In genomic region chr1:74731399-74732052, GRCh38 we compare ENCODE assay signal across 8 cellular contexts. TPM values are rescaled to one million over a fixed set of nuclear protein-coding genes. Genes with fewer than 3 reads are reported as not detected.
DNase-seq lines count a peak whose midpoint lies in the region; ATAC-seq and TF ChIP-seq lines count a peak whose summit lies in the region.

No MANE protein-coding gene starts in this region.

- POLR2A ChIA-PET in SK-N-SH (lab: Yijun Ruan, JAX), result no interaction called here

- no peaks in the 10 kb centered on the region for H4K20me1 ChIP-seq in SK-N-SH (ENCODE audit: insufficient read depth)

- peaks cover 19 to 56% (median 40%) of the 10 kb centered on the region in 3 donors for H3K4me1 Mint-ChIP-seq in naive B cell

- peaks cover 12 to 24% of the 10 kb centered on the region in 2 experiments for H3K4me1 ChIP-seq in SK-N-SH (ENCODE audit: control insufficient read depth in 1 of 2, insufficient read depth in 2 of 2, low read depth in 1 of 2, low read length in 1 of 2)

- no peaks in the 10 kb centered on the region for H3K27me3 ChIP-seq in SK-N-SH (ENCODE audit: insufficient read depth)

- ATAC-seq in SK-N-SH treated with all-trans-retinoic acid at 6 μM for 48 hours, result no peak
- ATAC-seq in HG03108 (IDR thresholded peaks at IDR 0.05; ENCODE audit: unreplicated experiment), result peak; percentile 28
- no peak for ATAC-seq in naive B cell (ENCODE audit: low read depth in 2 of 2)
- ATAC-seq in GM21717 (IDR thresholded peaks at IDR 0.05; ENCODE audit: unreplicated experiment), result no peak

- H3K4me3 ChIP-seq in SK-N-SH (ENCODE audit: low read depth in 2 of 2, low read length in 1 of 2), result peak overlapping the region; percentile 47 to 95

- no peak for TF ChIP-seq RAD21 in SK-N-SH (IDR thresholded peaks at IDR 0.05; ENCODE audit: low read length)

- no peak for TF ChIP-seq CTCF in SK-N-SH (IDR thresholded peaks at IDR 0.05)

- TF ChIP-seq EP300 in SK-N-SH (IDR thresholded peaks at IDR 0.05; ENCODE audit: borderline replicate concordance in 1 of 2, low read depth in 1 of 2, low read length in 1 of 2), result peak in 1 of 2 experiments; percentile 32; a peak in 1 of 4 replicates

- 0 out of 2 replicates have a peak overlapping the region, but pooled peaks have one; percentile 10 for H3K9ac ChIP-seq in SK-N-SH

- H3K27me3 Mint-ChIP-seq in naive B cell, result no peaks in the 10 kb centered on the region

- no peaks in the 10 kb centered on the region for H3K9me3 ChIP-seq in SK-N-SH

- CTCF ChIA-PET in SK-N-SH (lab: Yijun Ruan, JAX), result interaction anchor here (0.9 to 1.3 kb wide), 3 partner anchors 17 to 262 kb away, joined by 3 read pairs; partner anchors contain the start of gene LRRC53

- no peak for DNase-seq in SK-N-SH
- DNase-seq in amniotic epithelial cell (ENCODE audit: low read depth), result peak; percentile 26
- DNase-seq in naive B cell, result no peak
- DNase-seq in NCI-H1105 treated with DMSO at 0.1 percent for 48 hours (lab: John Stamatoyannopoulos, UW), result no peak
- DNase-seq in activated effector memory CD4-positive, alpha-beta T cell treated with Interleukin-2 at 50 U/mL for 16 hours, result no peak

- H3K36me3 Mint-ChIP-seq in naive B cell, result peaks cover 9 to 10% of the 10 kb centered on the region in 2 donors

- peaks cover 6 to 14% of the 10 kb centered on the region in 2 experiments for H3K36me3 ChIP-seq in SK-N-SH (replicated peaks in 1 of 2; ENCODE audit: control insufficient read depth in 1 of 2, insufficient read depth in 2 of 2, low read length in 1 of 2)

- peak overlapping the region; percentile 4 to 94 (median 44) for H3K4me3 Mint-ChIP-seq in naive B cell

- peak overlapping the region; percentile 73 for H3K4me2 ChIP-seq in SK-N-SH

- 52% methylated on average over 11 of the region's 11 CpGs for WGBS in SK-N-SH (ENCODE audit: low lambda C conversion rate)

- H3K27ac ChIP-seq in SK-N-SH (ENCODE audit: low read depth in 2 of 2, low read length in 1 of 2), result peak overlapping the region; percentile 19 to 61; a peak in 3 of 4 replicates

- no peaks in the 10 kb centered on the region for H3K9me2 ChIP-seq in SK-N-SH

- peaks cover 0 to 7% (median 4%) of the 10 kb centered on the region in 7 donors for H3K9me3 Mint-ChIP-seq in naive B cell

- H3F3A ChIP-seq in SK-N-SH (replicated peaks; ENCODE audit: insufficient read depth), result peaks cover 20% of the 10 kb centered on the region

- peaks cover 48% of the 10 kb centered on the region for H3K79me2 ChIP-seq in SK-N-SH (ENCODE audit: insufficient read depth)

- H2AFZ ChIP-seq in SK-N-SH (ENCODE audit: low read depth), result no peak overlapping the region

- peak overlapping the region; percentile 32 to 93 (median 78) for H3K27ac Mint-ChIP-seq in naive B cell

TF ChIP-seq in SK-N-SH, 30 proteins besides CTCF, POLR2A, EP300 and RAD21:
- TF ChIP-seq FOSL2 (IDR thresholded peaks at IDR 0.05; ENCODE audit: borderline replicate concordance, low read depth) (peak; percentile 8; the same call in 1 of the 2 replicates), MEF2A (IDR thresholded peaks at IDR 0.05; ENCODE audit: borderline replicate concordance, low read depth) (0 out of 2 replicates have a peak, but pooled peaks have one; percentile 34), EZH2phosphoT487 (IDR thresholded peaks at IDR 0.05; ENCODE audit: borderline replicate concordance, low read depth) (no peak), TCF12 (IDR thresholded peaks at IDR 0.05) (peak; percentile 56), RXRA (IDR thresholded peaks at IDR 0.05; ENCODE audit: borderline replicate concordance, low read depth) (no peak), GABPA (IDR thresholded peaks at IDR 0.05; ENCODE audit: low read depth) (no peak), GATA2 (CRISPR knock-in tag; IDR thresholded peaks at IDR 0.05) (no peak), TEAD4 (IDR thresholded peaks at IDR 0.05; ENCODE audit: borderline replicate concordance, insufficient read depth) (no peak), NFIC (IDR thresholded peaks at IDR 0.05; ENCODE audit: borderline replicate concordance) (peak; percentile 32; the same call in 1 of the 2 replicates), JUND (IDR thresholded peaks at IDR 0.05) (peak; percentile 50)
TF ChIP-seq in SK-N-SH: peak in this region for 5.

TF ChIP-seq in SK-N-SH treated with all-trans-retinoic acid at 6 μM for 48 hours, 23 proteins besides CTCF, POLR2A, EP300 and RAD21:
- TF ChIP-seq ISL1 (CRISPR knock-in tag; IDR thresholded peaks at IDR 0.05), result no peak
- TF ChIP-seq ZFP3 (CRISPR knock-in tag; IDR thresholded peaks at IDR 0.05), result no peak
- TF ChIP-seq GLIS3 (CRISPR knock-in tag; IDR thresholded peaks at IDR 0.05), result no peak
- TF ChIP-seq CREB5 (CRISPR knock-in tag; IDR thresholded peaks at IDR 0.05; ENCODE audit: low read depth), result no peak
- no peak for TF ChIP-seq ARNTL (CRISPR knock-in tag; IDR thresholded peaks at IDR 0.05; ENCODE audit: borderline replicate concordance, low read depth)
- no peak for TF ChIP-seq ESRRG (CRISPR knock-in tag; IDR thresholded peaks at IDR 0.05)
- no peak for TF ChIP-seq BACH2 (CRISPR knock-in tag; IDR thresholded peaks at IDR 0.05; ENCODE audit: borderline replicate concordance)
- TF ChIP-seq ZFP30 (CRISPR knock-in tag; IDR thresholded peaks at IDR 0.05), result no peak
- TF ChIP-seq, protein P1, sequence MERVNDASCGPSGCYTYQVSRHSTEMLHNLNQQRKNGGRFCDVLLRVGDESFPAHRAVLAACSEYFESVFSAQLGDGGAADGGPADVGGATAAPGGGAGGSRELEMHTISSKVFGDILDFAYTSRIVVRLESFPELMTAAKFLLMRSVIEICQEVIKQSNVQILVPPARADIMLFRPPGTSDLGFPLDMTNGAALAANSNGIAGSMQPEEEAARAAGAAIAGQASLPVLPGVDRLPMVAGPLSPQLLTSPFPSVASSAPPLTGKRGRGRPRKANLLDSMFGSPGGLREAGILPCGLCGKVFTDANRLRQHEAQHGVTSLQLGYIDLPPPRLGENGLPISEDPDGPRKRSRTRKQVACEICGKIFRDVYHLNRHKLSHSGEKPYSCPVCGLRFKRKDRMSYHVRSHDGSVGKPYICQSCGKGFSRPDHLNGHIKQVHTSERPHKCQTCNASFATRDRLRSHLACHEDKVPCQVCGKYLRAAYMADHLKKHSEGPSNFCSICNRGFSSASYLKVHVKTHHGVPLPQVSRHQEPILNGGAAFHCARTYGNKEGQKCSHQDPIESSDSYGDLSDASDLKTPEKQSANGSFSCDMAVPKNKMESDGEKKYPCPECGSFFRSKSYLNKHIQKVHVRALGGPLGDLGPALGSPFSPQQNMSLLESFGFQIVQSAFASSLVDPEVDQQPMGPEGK (CRISPR knock-in tag; IDR thresholded peaks at IDR 0.05; ENCODE audit: borderline replicate concordance), result no peak
- TF ChIP-seq TOX (CRISPR knock-in tag; IDR thresholded peaks at IDR 0.05; ENCODE audit: borderline replicate concordance), result no peak
- TF ChIP-seq, protein P2, sequence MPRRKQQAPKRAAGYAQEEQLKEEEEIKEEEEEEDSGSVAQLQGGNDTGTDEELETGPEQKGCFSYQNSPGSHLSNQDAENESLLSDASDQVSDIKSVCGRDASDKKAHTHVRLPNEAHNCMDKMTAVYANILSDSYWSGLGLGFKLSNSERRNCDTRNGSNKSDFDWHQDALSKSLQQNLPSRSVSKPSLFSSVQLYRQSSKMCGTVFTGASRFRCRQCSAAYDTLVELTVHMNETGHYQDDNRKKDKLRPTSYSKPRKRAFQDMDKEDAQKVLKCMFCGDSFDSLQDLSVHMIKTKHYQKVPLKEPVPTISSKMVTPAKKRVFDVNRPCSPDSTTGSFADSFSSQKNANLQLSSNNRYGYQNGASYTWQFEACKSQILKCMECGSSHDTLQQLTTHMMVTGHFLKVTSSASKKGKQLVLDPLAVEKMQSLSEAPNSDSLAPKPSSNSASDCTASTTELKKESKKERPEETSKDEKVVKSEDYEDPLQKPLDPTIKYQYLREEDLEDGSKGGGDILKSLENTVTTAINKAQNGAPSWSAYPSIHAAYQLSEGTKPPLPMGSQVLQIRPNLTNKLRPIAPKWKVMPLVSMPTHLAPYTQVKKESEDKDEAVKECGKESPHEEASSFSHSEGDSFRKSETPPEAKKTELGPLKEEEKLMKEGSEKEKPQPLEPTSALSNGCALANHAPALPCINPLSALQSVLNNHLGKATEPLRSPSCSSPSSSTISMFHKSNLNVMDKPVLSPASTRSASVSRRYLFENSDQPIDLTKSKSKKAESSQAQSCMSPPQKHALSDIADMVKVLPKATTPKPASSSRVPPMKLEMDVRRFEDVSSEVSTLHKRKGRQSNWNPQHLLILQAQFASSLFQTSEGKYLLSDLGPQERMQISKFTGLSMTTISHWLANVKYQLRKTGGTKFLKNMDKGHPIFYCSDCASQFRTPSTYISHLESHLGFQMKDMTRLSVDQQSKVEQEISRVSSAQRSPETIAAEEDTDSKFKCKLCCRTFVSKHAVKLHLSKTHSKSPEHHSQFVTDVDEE (CRISPR knock-in tag; IDR thresholded peaks at IDR 0.05), result no peak
- no peak for TF ChIP-seq OSR1 (CRISPR knock-in tag; IDR thresholded peaks at IDR 0.05)
- TF ChIP-seq ZNF70 (CRISPR knock-in tag; IDR thresholded peaks at IDR 0.05), result no peak
- no peak for TF ChIP-seq ZNF8 (CRISPR knock-in tag; IDR thresholded peaks at IDR 0.05)
- no peak for TF ChIP-seq TCF4 (CRISPR knock-in tag; IDR thresholded peaks at IDR 0.05; ENCODE audit: borderline replicate concordance)

RNA-seq across cellular contexts. Expression of gene CRYZ, which starts 1.3 kb away (rescaled TPM):
- polyA plus RNA-seq in SK-N-SH (2012; rRNA removed), result 57.2 and 81.9 TPM in 2 replicates
- 76.0 and 85.5 TPM in 2 replicates for polyA plus RNA-seq in SK-N-SH (2012; cell fraction: cytosol; rRNA removed)
- 23.1 and 68.0 TPM in 2 replicates for polyA plus RNA-seq in SK-N-SH (2012; cell fraction: nucleus; rRNA removed)
- 10 to 100 TPM; 23.5 to 49.4 (median 42.5) TPM for polyA plus RNA-seq in naive B cell (ENCODE audit: low read depth in 6 of 6)

RNA-seq across cellular contexts. Expression of gene TYW3, which starts 1.4 kb away (rescaled TPM):
- polyA plus RNA-seq in SK-N-SH (2012; rRNA removed), result 9.2 and 12.0 TPM in 2 replicates
- polyA plus RNA-seq in SK-N-SH (2012; cell fraction: cytosol; rRNA removed), result 15.3 and 18.9 TPM in 2 replicates
- 5.6 and 10.0 TPM in 2 replicates for polyA plus RNA-seq in SK-N-SH (2012; cell fraction: nucleus; rRNA removed)
- polyA plus RNA-seq in naive B cell (ENCODE audit: low read depth in 6 of 6), result 10 to 100 TPM in 1 of 6 donors, 1 to 10 TPM in 5; 4.9 to 12.5 (median 8.7) TPM

RNA-seq across cellular contexts. Expression of gene ERICH3, which starts 57.9 kb away (rescaled TPM):
- polyA plus RNA-seq in SK-N-SH (2012; rRNA removed), result not detected in 2 replicates
- 0.01 and 0.03 TPM in 2 replicates for polyA plus RNA-seq in SK-N-SH (2012; cell fraction: cytosol; rRNA removed)
- 0.01 TPM in 1 of 2 replicates, not detected in the other for polyA plus RNA-seq in SK-N-SH (2012; cell fraction: nucleus; rRNA removed)
- not detected for polyA plus RNA-seq in naive B cell (ENCODE audit: low read depth in 6 of 6)
